10 cellular contexts compared by ENCODE assay signal in genomic region chr20:48329676-48330644, GRCh38.
A peak's percentile ranks its signal among the peaks of the same experiment; 100 is the strongest.
DNase-seq lines count a peak whose midpoint lies in the region; ATAC-seq and TF ChIP-seq lines count a peak whose summit lies in the region.
"Had no signal": no experiment of that assay in that cellular context is flagged by ENCODE, and none has a peak within 500 bp of the region (broad histone marks: within the 10 kb centered on the region; RNA-seq: fewer than 3 reads in every experiment).

No MANE protein-coding gene starts in this region.

- H3K36me3 ChIP-seq in GM23338 (ENCODE audit: insufficient read depth), result no peaks in the 10 kb centered on the region

- no peak overlapping the region for H3K27ac Mint-ChIP-seq in GM23338
- H3K27ac Mint-ChIP-seq in glutamatergic neuron (ENCODE audit: unreplicated experiment), result peak overlapping the region; percentile 54

- H3K4me3 Mint-ChIP-seq in GM23338 (no peak overlapping the region), glutamatergic neuron (ENCODE audit: unreplicated experiment) (no peak overlapping the region)

- H3K4me3 ChIP-seq in GM23338, result no peak overlapping the region

- no peak overlapping the region for H3K4me2 ChIP-seq in GM23338

- no peaks in the 10 kb centered on the region for H3K4me1 ChIP-seq in GM23338 (ENCODE audit: insufficient read depth)

- H3K9me3 Mint-ChIP-seq in GM23338 (no peaks in the 10 kb centered on the region; the same call in 2 of the 3 replicates), glutamatergic neuron (ENCODE audit: unreplicated experiment) (peaks cover 5% of the 10 kb centered on the region)

- H3K4me1 Mint-ChIP-seq in GM23338 (peaks cover 12% of the 10 kb centered on the region), glutamatergic neuron (ENCODE audit: low read depth, unreplicated experiment) (peaks cover 16% of the 10 kb centered on the region)

- H4K20me1 ChIP-seq in GM23338 (replicated peaks; ENCODE audit: insufficient read depth), result no peaks in the 10 kb centered on the region

- DNase-seq in AG09319 (ENCODE audit: extremely low read depth, low read depth), result no peak
- peak; percentile 60 for DNase-seq in GM23338 (ENCODE audit: low spot score)
- peak; percentile 36 for DNase-seq in RPMI7951 (ENCODE audit: low read depth)
- DNase-seq in glutamatergic neuron, result peak; percentile 59
- no peak for DNase-seq in NCI-H187 treated with DMSO at 0.1 percent for 48 hours (lab: John Stamatoyannopoulos, UW)
- DNase-seq in C1 segment of cervical spinal cord (lab: John Stamatoyannopoulos, UW), result no peak
- DNase-seq: GDM1, NCI-H1930 had no signal

- H3K36me3 Mint-ChIP-seq in GM23338 (ENCODE audit: low read depth) (no peaks in the 10 kb centered on the region), glutamatergic neuron (ENCODE audit: unreplicated experiment) (no peaks in the 10 kb centered on the region)

- no peaks in the 10 kb centered on the region for H3K9me2 ChIP-seq in GM23338 (ENCODE audit: insufficient read depth)

- peak; percentile 10 for TF ChIP-seq CTCF in AG09319 (IDR thresholded peaks at IDR 0.05; ENCODE audit: low read depth, low read length)
- peak; percentile 56 to 61 for TF ChIP-seq CTCF in GM23338 (conservative IDR thresholded peaks at IDR 0.05; ENCODE audit: low read depth in 2 of 2)
- TF ChIP-seq CTCF in glutamatergic neuron (IDR thresholded peaks at IDR 0.05; ENCODE audit: partially characterized antibody, unreplicated experiment), result peak; percentile 30

- H3K27ac ChIP-seq in GM23338 (ENCODE audit: low read depth), result no peak overlapping the region

- H3K79me2 ChIP-seq in GM23338 (replicated peaks; ENCODE audit: insufficient read depth), result no peaks in the 10 kb centered on the region

- peaks cover 12% of the 10 kb centered on the region for H3K27me3 Mint-ChIP-seq in GM23338 (ENCODE audit: insufficient read depth, low read depth, poor library complexity)
- H3K27me3 Mint-ChIP-seq in glutamatergic neuron (ENCODE audit: unreplicated experiment), result peaks cover 4% of the 10 kb centered on the region

- H3F3A ChIP-seq in GM23338 (replicated peaks; ENCODE audit: low read depth), result no peaks in the 10 kb centered on the region

- peak overlapping the region; percentile 80 for H2AFZ ChIP-seq in GM23338

- no peaks in the 10 kb centered on the region for H3K27me3 ChIP-seq in GM23338 (ENCODE audit: insufficient read depth)

- ATAC-seq in GM23338, result peak; percentile 90
- ATAC-seq in HG03135 (IDR thresholded peaks at IDR 0.05; ENCODE audit: unreplicated experiment), result no peak
- ATAC-seq in GM19035 (IDR thresholded peaks at IDR 0.05; ENCODE audit: unreplicated experiment), result no peak

TF ChIP-seq in GM23338, 12 proteins besides CTCF, POLR2A, EP300 and RAD21:
- TF ChIP-seq ETS1 (IDR thresholded peaks at IDR 0.05), result no peak
- no peak for TF ChIP-seq ZNF114 (CRISPR knock-in tag; IDR thresholded peaks at IDR 0.05)
- no peak for TF ChIP-seq CREB1 (CRISPR knock-in tag; IDR thresholded peaks at IDR 0.05; ENCODE audit: low read depth)
- no peak for TF ChIP-seq EZH2phosphoT487 (IDR thresholded peaks at IDR 0.05; ENCODE audit: unreplicated experiment)
- TF ChIP-seq ZNF331 (CRISPR knock-in tag; IDR thresholded peaks at IDR 0.05; ENCODE audit: low read depth), result no peak

Comparison
In these comparisons a context has a peak if more than half of its experiments do, and no peak if none do; other contexts are left out.
1. DNase-seq: peak in GM23338 (single experiment), RPMI7951 (single experiment) and glutamatergic neuron (single experiment); none in AG09319 (single experiment), NCI-H187 treated with DMSO at 0.1 percent for 48 hours (single experiment) and C1 segment of cervical spinal cord (0 of 14).
2. Peak in every context shown above with its lines, with median percentiles within 50 percentile points of each other: CTCF ChIP-seq.